ENCODE assay signal across 11 cellular contexts in the genomic region with DNA sequence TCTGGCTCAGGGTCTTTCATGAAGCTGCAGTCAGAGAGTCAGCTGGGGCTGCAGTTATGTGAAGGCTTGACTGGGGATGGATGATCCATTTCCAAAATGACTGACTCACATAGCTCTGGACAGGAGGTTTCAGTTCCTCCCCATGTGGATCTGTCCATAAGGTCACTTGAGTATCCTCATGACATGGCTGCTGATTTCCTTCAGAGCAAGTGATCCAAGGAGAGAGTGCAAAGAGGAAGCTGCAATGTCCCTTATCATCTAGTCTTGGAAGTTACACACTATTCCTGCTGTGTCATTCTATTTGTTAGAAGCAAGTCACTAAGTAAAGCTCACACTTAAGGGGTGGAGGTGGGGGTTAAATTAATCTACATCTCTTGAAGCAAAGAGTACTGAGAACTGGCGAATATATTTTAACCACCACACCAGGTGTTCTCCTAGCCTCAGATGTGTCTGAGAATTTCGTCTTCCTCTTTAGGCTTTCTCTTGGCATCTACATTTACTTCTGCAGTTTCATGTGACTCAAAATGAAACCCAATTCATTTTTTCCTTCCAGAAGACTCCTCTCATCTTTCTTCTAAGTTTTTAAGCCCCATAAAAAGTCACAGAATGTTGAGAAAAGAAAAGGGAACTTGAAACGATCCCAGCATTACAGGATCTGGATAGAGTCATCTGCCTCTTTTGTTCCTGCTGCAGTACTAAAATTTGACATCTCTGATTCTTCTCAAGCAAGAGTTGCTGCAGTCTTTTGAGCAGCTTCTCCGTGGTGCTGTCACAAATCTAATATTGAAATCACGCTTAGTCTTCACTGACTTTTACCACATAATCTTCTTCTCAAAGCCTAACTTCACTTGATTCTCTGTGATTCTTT. TPM values are rescaled to one million over a fixed set of nuclear protein-coding genes. Genes with fewer than 3 reads are reported as not detected.
DNase-seq lines count a peak whose midpoint lies in the region; ATAC-seq and TF ChIP-seq lines count a peak whose summit lies in the region.
"Had no signal": no experiment of that assay in that cellular context is flagged by ENCODE, and none has a peak within 500 bp of the region (broad histone marks: within the 10 kb centered on the region; RNA-seq: fewer than 3 reads in every experiment).

No MANE protein-coding gene starts in this region.

- peaks cover 5% of the 10 kb centered on the region for H3K36me3 Mint-ChIP-seq in activated naive CD8-positive, alpha-beta T cell treated with anti-CD3 and anti-CD28 coated beads for 36 hours

- 58 to 66% methylated on average over 5 of the region's 5 CpGs for WGBS in esophagus squamous epithelium, 2 donors

- no peak for TF ChIP-seq CTCF in esophagus squamous epithelium (IDR thresholded peaks at IDR 0.05)

- peak overlapping the region; percentile 48 for H3K27ac Mint-ChIP-seq in activated naive CD8-positive, alpha-beta T cell treated with anti-CD3 and anti-CD28 coated beads for 36 hours

- H3K27ac ChIP-seq in esophagus squamous epithelium = no peak overlapping the region

- no peak overlapping the region for H3K4me3 ChIP-seq in esophagus squamous epithelium

- H3K4me1 Mint-ChIP-seq in activated naive CD8-positive, alpha-beta T cell treated with anti-CD3 and anti-CD28 coated beads for 36 hours = peaks cover 21% of the 10 kb centered on the region

- TF ChIP-seq POLR2A in GM18505 (IDR thresholded peaks at IDR 0.05; ENCODE audit: borderline replicate concordance, extremely low read depth, insufficient read depth, insufficient read length) (no peak), esophagus squamous epithelium (IDR thresholded peaks at IDR 0.05) (no peak)

- H3K27me3 Mint-ChIP-seq in activated naive CD8-positive, alpha-beta T cell treated with anti-CD3 and anti-CD28 coated beads for 36 hours = peaks cover 16% of the 10 kb centered on the region

- no peak overlapping the region for H3K4me3 Mint-ChIP-seq in activated naive CD8-positive, alpha-beta T cell treated with anti-CD3 and anti-CD28 coated beads for 36 hours

- no peaks in the 10 kb centered on the region for H3K9me3 ChIP-seq in esophagus squamous epithelium

- intact Hi-C loops in esophagus squamous epithelium (cut with DNase I) = no loop called here

- H3K27me3 ChIP-seq in esophagus squamous epithelium = no peaks in the 10 kb centered on the region

- no peaks in the 10 kb centered on the region for H3K4me1 ChIP-seq in esophagus squamous epithelium

- peak; percentile 76 for ATAC-seq in GM18505 (IDR thresholded peaks at IDR 0.05; ENCODE audit: unreplicated experiment)
- ATAC-seq in GM21515 (IDR thresholded peaks at IDR 0.05; ENCODE audit: unreplicated experiment) = peak; percentile 90
- ATAC-seq in HG03439 (IDR thresholded peaks at IDR 0.05; ENCODE audit: unreplicated experiment) = peak; percentile 92

- no peaks in the 10 kb centered on the region for H3K36me3 ChIP-seq in esophagus squamous epithelium

- H3K9me3 Mint-ChIP-seq in activated naive CD8-positive, alpha-beta T cell treated with anti-CD3 and anti-CD28 coated beads for 36 hours = peaks cover 8% of the 10 kb centered on the region

- DNase-seq in activated naive CD8-positive, alpha-beta T cell treated with anti-CD3 and anti-CD28 coated beads for 36 hours = no peak
- DNase-seq in OCI-M2 (lab: John Stamatoyannopoulos, UW; ENCODE audit: unreplicated experiment) (no peak), esophagus squamous epithelium (lab: John Stamatoyannopoulos, UW) (no peak), HPDE6-E6E7 (ENCODE audit: extremely low spot score) (no peak), NCI-H1930 (lab: John Stamatoyannopoulos, UW) (no peak)
- DNase-seq: NCI-H187 treated with DMSO at 0.1 percent for 48 hours had no signal

RNA-seq across cellular contexts. Expression of gene GRPR, which starts 3.8 kb away (rescaled TPM):
- total RNA-seq in activated naive CD8-positive, alpha-beta T cell treated with anti-CD3 and anti-CD28 coated beads for 36 hours = not detected
- not detected for total RNA-seq in esophagus squamous epithelium
- total RNA-seq: G401 had no signal

RNA-seq across cellular contexts. Expression of gene MAGEB17, which starts 47.7 kb away (rescaled TPM):
- not detected for total RNA-seq in activated naive CD8-positive, alpha-beta T cell treated with anti-CD3 and anti-CD28 coated beads for 36 hours
- total RNA-seq in esophagus squamous epithelium = not detected
- total RNA-seq: G401, liver had no signal
